Comparison of ENCODE assay signal across 23 cellular contexts in genomic region chr17:21247859-21248258, GRCh38. TPM values are rescaled to one million over a fixed set of nuclear protein-coding genes. Genes with fewer than 3 reads are reported as not detected.
DNase-seq lines count a peak whose midpoint lies in the region; ATAC-seq and TF ChIP-seq lines count a peak whose summit lies in the region.
"Had no signal": no experiment of that assay in that cellular context is flagged by ENCODE, and none has a peak within 500 bp of the region (broad histone marks: within the 10 kb centered on the region; RNA-seq: fewer than 3 reads in every experiment).

No MANE protein-coding gene starts in this region.

- H3K9ac ChIP-seq in Karpas-422 (ENCODE audit: low read length): no peak overlapping the region
- H3K9ac ChIP-seq: BLaER1 treated with 17β-estradiol and CSF1 and Interleukin-3, amounts not matched to agents 10 nM and 100 nM; SK-N-SH had no signal

- in situ Hi-C loops in gastrocnemius medialis (cut with MboI; ENCODE audit: low sequenced_read_pairs in 4 of 4): loop anchor here in 1 of 4 donors (25.0 kb wide), 1 partner anchor 111 kb away; the partner anchor contains the start of gene DHRS7B

- 84% methylated on average over 8 of the region's 8 CpGs for WGBS in right cardiac atrium

- intact Hi-C loops in right cardiac atrium (cut with DNase I) (no loop called here), Right ventricle myocardium superior (cut with DNase I) (no loop called here), gastrocnemius medialis (cut with DNase I; ENCODE audit: low total_unique reads) (no loop called here)

- H3K4me1 Mint-ChIP-seq in effector memory CD8-positive, alpha-beta T cell (ENCODE audit: low read depth in 2 of 2): peaks cover 29 to 38% of the 10 kb centered on the region in 2 donors

- no peak overlapping the region for H2AFZ ChIP-seq in Karpas-422 (ENCODE audit: low read length)

- peaks cover 3% of the 10 kb centered on the region for H3K36me3 Mint-ChIP-seq in effector memory CD8-positive, alpha-beta T cell (ENCODE audit: insufficient read depth)
- H3K36me3 Mint-ChIP-seq: CD4-positive, alpha-beta memory T cell had no signal

- H3K4me1 ChIP-seq in right cardiac atrium (ENCODE audit: control insufficient read depth, insufficient read depth, low read length) (peaks cover 3% of the 10 kb centered on the region), gastrocnemius medialis (peaks cover 84 to 95% of the 10 kb centered on the region in 2 donors), Karpas-422 (ENCODE audit: low read length) (peaks cover 6% of the 10 kb centered on the region)
- H3K4me1 ChIP-seq: A549 had no signal

- no peak overlapping the region for H3K4me2 ChIP-seq in Karpas-422 (ENCODE audit: low read depth, low read length, poor library complexity, severe bottlenecking)
- H3K4me2 ChIP-seq: A549; BLaER1 treated with 17β-estradiol and CSF1 and Interleukin-3, amounts not matched to agents 10 nM and 100 nM; SK-N-SH had no signal

- H3K27me3 Mint-ChIP-seq in effector memory CD8-positive, alpha-beta T cell: no peaks in the 10 kb centered on the region
- H3K27me3 Mint-ChIP-seq: CD4-positive, alpha-beta memory T cell had no signal

- no peak for ATAC-seq in right cardiac atrium
- no peak for ATAC-seq in Right ventricle myocardium superior (ENCODE audit: poor library complexity)
- ATAC-seq in effector memory CD8-positive, alpha-beta T cell (replicated peaks): no peak
- no peak for ATAC-seq in gastrocnemius medialis
- ATAC-seq: GM12878 had no signal

- peak in 2 of 3 donors; percentile 50 to 61 for DNase-seq in right cardiac atrium
- no peak for DNase-seq in Right ventricle myocardium superior
- no peak for DNase-seq in effector memory CD8-positive, alpha-beta T cell
- peak in 1 of 2 donors; percentile 49 for DNase-seq in gastrocnemius medialis
- DNase-seq in Karpas-422: no peak
- no peak for DNase-seq in C1 segment of cervical spinal cord (lab: John Stamatoyannopoulos, UW)
- no peak for DNase-seq in NCI-H345 (lab: John Stamatoyannopoulos, UW)
- DNase-seq: AML-193; Caco-2; CD4-positive, alpha-beta memory T cell; Kasumi-1; NCI-H1105; NCI-H1436 treated with DMSO at 0.1 percent for 48 hours; NCI-H187 treated with DMSO at 0.1 percent for 48 hours; NCI-H2107; NCI-H446; NCI-H524 treated with DMSO at 0.1 percent for 48 hours; NCI-H774; SK-N-SH had no signal

- no peaks in the 10 kb centered on the region for H3K27me3 ChIP-seq in right cardiac atrium (ENCODE audit: control insufficient read depth, insufficient read depth)
- H3K27me3 ChIP-seq in gastrocnemius medialis: no peaks in the 10 kb centered on the region
- no peaks in the 10 kb centered on the region; the same call in 1 of the 2 replicates for H3K27me3 ChIP-seq in Karpas-422 (ENCODE audit: low read length)

- H3K27ac Mint-ChIP-seq in effector memory CD8-positive, alpha-beta T cell: peak overlapping the region; percentile 19 to 81

- no peaks in the 10 kb centered on the region for H3K9me2 ChIP-seq in Karpas-422 (replicated peaks; ENCODE audit: insufficient read depth, low read length)
- H3K9me2 ChIP-seq: SK-N-SH had no signal

- no peaks in the 10 kb centered on the region for H3K9me3 Mint-ChIP-seq in effector memory CD8-positive, alpha-beta T cell
- H3K9me3 Mint-ChIP-seq: CD4-positive, alpha-beta memory T cell had no signal

- no peaks in the 10 kb centered on the region for H3K36me3 ChIP-seq in gastrocnemius medialis
- H3K36me3 ChIP-seq in Karpas-422 (ENCODE audit: insufficient read depth, low read length): no peaks in the 10 kb centered on the region

- no peak overlapping the region for H3K4me3 Mint-ChIP-seq in effector memory CD8-positive, alpha-beta T cell
- H3K4me3 Mint-ChIP-seq: CD4-positive, alpha-beta memory T cell had no signal

- H3K79me2 ChIP-seq in Karpas-422 (ENCODE audit: low read length): no peaks in the 10 kb centered on the region

- no peaks in the 10 kb centered on the region for H4K20me1 ChIP-seq in Karpas-422 (ENCODE audit: insufficient read depth, low read depth, low read length)

- H3K4me3 ChIP-seq in right cardiac atrium (ENCODE audit: low read length) (no peak overlapping the region), gastrocnemius medialis (no peak overlapping the region), Karpas-422 (ENCODE audit: low read length) (no peak overlapping the region)
- H3K4me3 ChIP-seq: A549; BLaER1 treated with 17β-estradiol and CSF1 and Interleukin-3, amounts not matched to agents 10 nM and 100 nM; GM12878 had no signal

- H3K27ac ChIP-seq in right cardiac atrium (ENCODE audit: low read length) (no peak overlapping the region), gastrocnemius medialis (peak overlapping the region; percentile 89 to 95 (median 92)), Karpas-422 (ENCODE audit: low read length) (no peak overlapping the region)
- H3K27ac ChIP-seq: A549; BLaER1 treated with 17β-estradiol and CSF1 and Interleukin-3, amounts not matched to agents 10 nM and 100 nM; HL-60 had no signal

- TF ChIP-seq CTCF in gastrocnemius medialis (IDR thresholded peaks at IDR 0.05 in 4 of 5, conservative IDR thresholded peaks at IDR 0.05 in 1 of 5): no peak

- H3K9me3 ChIP-seq in right cardiac atrium (ENCODE audit: control insufficient read depth, low read length) (no peaks in the 10 kb centered on the region), gastrocnemius medialis (no peaks in the 10 kb centered on the region), Karpas-422 (ENCODE audit: low read length) (no peaks in the 10 kb centered on the region)
- H3K9me3 ChIP-seq: A549; BLaER1 treated with 17β-estradiol and CSF1 and Interleukin-3, amounts not matched to agents 10 nM and 100 nM; Caco-2; SK-N-SH had no signal

- no peak for TF ChIP-seq POLR2A in gastrocnemius medialis (IDR thresholded peaks at IDR 0.05)

RNA-seq across cellular contexts. Expression of gene NATD1, which starts 5.4 kb away (rescaled TPM):
- total RNA-seq in right cardiac atrium (10 to 100 TPM in 3 of 4 donors, 1 to 10 TPM in 1; 8.1 to 15.7 (median 12.1) TPM), Right ventricle myocardium superior (19.1 TPM), gastrocnemius medialis (10 to 100 TPM; 10.1 to 21.2 (median 15.5) TPM)
- polyA plus RNA-seq in right cardiac atrium: 10.9 TPM
- total RNA-seq in Karpas-422 (2014; rRNA removed; shearing (Covaris generic); ENCODE audit: low replicate concordance): 0.45 and 1.2 TPM in 2 replicates

RNA-seq across cellular contexts. Expression of gene TMEM11, which starts 33.9 kb away (rescaled TPM):
- total RNA-seq in right cardiac atrium: 10 to 100 TPM; 26.2 to 30.7 (median 27.5) TPM
- 46.2 TPM for polyA plus RNA-seq in right cardiac atrium
- total RNA-seq in Right ventricle myocardium superior: 31.9 TPM
- 100 to 1,000 TPM in 2 of 4 donors, 10 to 100 TPM in 2; 70.6 to 131 (median 90.9) TPM for total RNA-seq in gastrocnemius medialis
- total RNA-seq in Karpas-422 (2014; rRNA removed; shearing (Covaris generic); ENCODE audit: low replicate concordance): 12.5 and 17.2 TPM in 2 replicates

RNA-seq across cellular contexts. Expression of gene MAP2K3, which starts 36.7 kb away (rescaled TPM):
- 10 to 100 TPM; 29.6 to 61.2 (median 41.1) TPM for total RNA-seq in right cardiac atrium
- 36.8 TPM for polyA plus RNA-seq in right cardiac atrium
- 30.8 TPM for total RNA-seq in Right ventricle myocardium superior
- total RNA-seq in gastrocnemius medialis: 100 to 1,000 TPM in 1 of 4 donors, 10 to 100 TPM in 3; 15.7 to 170 (median 63.8) TPM
- total RNA-seq in Karpas-422 (2014; rRNA removed; shearing (Covaris generic); ENCODE audit: low replicate concordance): 49.4 and 66.7 TPM in 2 replicates

Comparison
In these comparisons a context has a peak if more than half of its experiments do, and no peak if none do; other contexts are left out.
1. DNase-seq: peak in right cardiac atrium (2 of 3); none in Right ventricle myocardium superior (single experiment), effector memory CD8-positive, alpha-beta T cell (0 of 3), Karpas-422 (single experiment), C1 segment of cervical spinal cord (0 of 14) and NCI-H345 (single experiment).
2. H3K27ac ChIP-seq: peak in gastrocnemius medialis (4 of 4); none in right cardiac atrium (single experiment) and Karpas-422 (single experiment).